ENCODE assay signal across 1 cellular context in genomic region chr17:40498281-40499084, GRCh38.
TF ChIP-seq lines count a peak whose summit lies in the region.

No MANE protein-coding gene starts in this region.

TF ChIP-seq in IMR-90, 13 proteins besides CTCF, POLR2A, EP300 and RAD21:
- TF ChIP-seq MXI1 (IDR thresholded peaks at IDR 0.05; ENCODE audit: borderline replicate concordance, low read depth, low read length) = no peak
- TF ChIP-seq, protein P1, sequence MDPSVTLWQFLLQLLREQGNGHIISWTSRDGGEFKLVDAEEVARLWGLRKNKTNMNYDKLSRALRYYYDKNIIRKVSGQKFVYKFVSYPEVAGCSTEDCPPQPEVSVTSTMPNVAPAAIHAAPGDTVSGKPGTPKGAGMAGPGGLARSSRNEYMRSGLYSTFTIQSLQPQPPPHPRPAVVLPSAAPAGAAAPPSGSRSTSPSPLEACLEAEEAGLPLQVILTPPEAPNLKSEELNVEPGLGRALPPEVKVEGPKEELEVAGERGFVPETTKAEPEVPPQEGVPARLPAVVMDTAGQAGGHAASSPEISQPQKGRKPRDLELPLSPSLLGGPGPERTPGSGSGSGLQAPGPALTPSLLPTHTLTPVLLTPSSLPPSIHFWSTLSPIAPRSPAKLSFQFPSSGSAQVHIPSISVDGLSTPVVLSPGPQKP (IDR thresholded peaks at IDR 0.05; ENCODE audit: borderline replicate concordance, low read depth, low read length) = no peak
- TF ChIP-seq CHD1 (IDR thresholded peaks at IDR 0.05; ENCODE audit: low read depth, low read length) = no peak
- no peak for TF ChIP-seq SMC3 (IDR thresholded peaks at IDR 0.05; ENCODE audit: low read depth, low read length)
